In the genomic region with DNA sequence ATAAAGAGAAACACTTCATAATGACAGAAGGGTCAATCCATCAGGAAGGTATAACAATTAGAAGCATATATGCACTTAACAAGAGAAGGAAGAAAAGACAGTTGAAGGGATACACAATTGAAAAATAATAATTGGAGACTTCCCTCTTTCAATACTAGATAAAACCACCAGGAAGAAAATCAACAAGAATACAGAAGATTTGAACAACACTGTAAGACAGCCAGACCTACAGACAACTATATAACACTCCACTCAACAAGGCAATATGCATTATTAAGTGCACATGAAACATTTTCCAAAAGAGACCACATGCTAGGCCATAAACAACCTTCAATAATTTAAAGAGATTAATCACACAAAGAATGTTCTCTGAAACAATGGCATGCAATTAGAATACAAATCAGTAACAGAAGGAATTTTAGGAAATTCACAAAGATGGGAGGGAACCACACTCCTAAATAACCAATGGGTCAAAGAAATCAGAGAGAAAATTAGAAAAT, we compare ENCODE assay signal across 26 cellular contexts. TPM values are rescaled to one million over a fixed set of nuclear protein-coding genes. Genes with fewer than 3 reads are reported as not detected.
A peak's percentile ranks its signal among the peaks of the same experiment; 100 is the strongest.
DNase-seq lines count a peak whose midpoint lies in the region; ATAC-seq, FAIRE-seq and TF ChIP-seq lines count a peak whose summit lies in the region.
"Had no signal": no experiment of that assay in that cellular context is flagged by ENCODE, and none has a peak within 500 bp of the region (broad histone marks: within the 10 kb centered on the region; RNA-seq: fewer than 3 reads in every experiment).

No MANE protein-coding gene starts in this region.

- POLR2A ChIA-PET in endothelial cell of umbilical vein (lab: Charles Lee), result no interaction called here

- H2AFZ ChIP-seq in endothelial cell of umbilical vein (ENCODE audit: low read depth, low read length), result no peak overlapping the region

- H3K27ac Mint-ChIP-seq in activated naive CD4-positive, alpha-beta T cell treated with anti-CD3 and anti-CD28 coated beads, Interleukin-2, amount 50 U/mL, for 24 hours, result peak overlapping the region; percentile 14
- H3K27ac Mint-ChIP-seq in activated naive CD4-positive, alpha-beta T cell treated with anti-CD3 and anti-CD28 coated beads, Interleukin-2, amount 50 U/mL, for 72 hours, result no peak overlapping the region
- H3K27ac Mint-ChIP-seq: H9 had no signal

- H3K27me3 Mint-ChIP-seq in activated naive CD4-positive, alpha-beta T cell treated with anti-CD3 and anti-CD28 coated beads, Interleukin-2, amount 50 U/mL, for 24 hours, result no peaks in the 10 kb centered on the region
- H3K27me3 Mint-ChIP-seq: effector memory CD8-positive, alpha-beta T cell had no signal

- H3K36me3 Mint-ChIP-seq in activated naive CD4-positive, alpha-beta T cell treated with anti-CD3 and anti-CD28 coated beads, Interleukin-2, amount 50 U/mL, for 24 hours, result peaks cover 7% of the 10 kb centered on the region
- H3K36me3 Mint-ChIP-seq in activated naive CD4-positive, alpha-beta T cell treated with anti-CD3 and anti-CD28 coated beads, Interleukin-2, amount 50 U/mL, for 72 hours, result peaks cover 6 to 29% of the 10 kb centered on the region in 2 donors

- peaks cover 47% of the 10 kb centered on the region for H3K4me1 ChIP-seq in endothelial cell of umbilical vein (ENCODE audit: control insufficient read depth, extremely low read depth, insufficient read depth, low read length)
- H3K4me1 ChIP-seq in thoracic aorta (ENCODE audit: control insufficient read depth in 1 of 2, low read depth in 2 of 2), result peaks cover 17 to 50% of the 10 kb centered on the region in 2 donors

- CTCF ChIA-PET in endothelial cell of umbilical vein (lab: Charles Lee), result interaction anchor here (0.6 to 2.0 kb wide), 2 partner anchors 11 to 866 kb away, joined by 3 to 5 read pairs; no protein-coding TSS in a partner anchor

- no peaks in the 10 kb centered on the region for H4K20me1 ChIP-seq in endothelial cell of umbilical vein (replicated peaks; ENCODE audit: control insufficient read depth, extremely low read depth, insufficient read depth, low read length)

- H3K9me3 Mint-ChIP-seq in activated naive CD4-positive, alpha-beta T cell treated with anti-CD3 and anti-CD28 coated beads, Interleukin-2, amount 50 U/mL, for 24 hours, result peaks cover 5% of the 10 kb centered on the region
- peaks cover 4 to 32% of the 10 kb centered on the region in 2 donors for H3K9me3 Mint-ChIP-seq in activated naive CD4-positive, alpha-beta T cell treated with anti-CD3 and anti-CD28 coated beads, Interleukin-2, amount 50 U/mL, for 72 hours
- H3K9me3 Mint-ChIP-seq: effector memory CD8-positive, alpha-beta T cell had no signal

- H3K4me3 ChIP-seq in endothelial cell of umbilical vein (replicated peaks in 1 of 3; ENCODE audit: insufficient read depth in 1 of 3, low read depth in 1 of 3, low read length in 3 of 3) (peak overlapping the region in 1 of 3 experiments; percentile 31), thoracic aorta (peak overlapping the region; percentile 58)
- H3K4me3 ChIP-seq: SJSA1, tibial nerve had no signal

- peak overlapping the region; percentile 28 for H3K9ac ChIP-seq in endothelial cell of umbilical vein (replicated peaks; ENCODE audit: extremely low read depth, insufficient read depth, low read length)

- no peak for ATAC-seq in activated naive CD4-positive, alpha-beta T cell treated with anti-CD3 and anti-CD28 coated beads, Interleukin-2, amount 50 U/mL, for 72 hours
- ATAC-seq in thoracic aorta (ENCODE audit: insufficient number of reproducible peaks, low FRiP score, low read depth), result no peak
- no peak for ATAC-seq in GM21390 (IDR thresholded peaks at IDR 0.05; ENCODE audit: unreplicated experiment)
- ATAC-seq: effector memory CD8-positive, alpha-beta T cell; sciatic nerve had no signal

- no peak for FAIRE-seq in endothelial cell of umbilical vein (lab: Jason Lieb, UNC)
- FAIRE-seq in GM12891 (lab: Jason Lieb, UNC), result no peak

- H3K4me1 Mint-ChIP-seq in activated naive CD4-positive, alpha-beta T cell treated with anti-CD3 and anti-CD28 coated beads, Interleukin-2, amount 50 U/mL, for 24 hours, result peaks cover 39% of the 10 kb centered on the region

- no peak for DNase-seq in activated naive CD4-positive, alpha-beta T cell treated with anti-CD3 and anti-CD28 coated beads, Interleukin-2, amount 50 U/mL, for 72 hours (ENCODE audit: low spot score in 2 of 2)
- DNase-seq in MV-4-11 (lab: John Stamatoyannopoulos, UW) (peak; percentile 12), endothelial cell of umbilical vein (ENCODE audit: low read depth, low spot score) (peak; percentile 30), thoracic aorta (ENCODE audit: low spot score) (no peak), GM12891 (ENCODE audit: insufficient read length, low spot score) (no peak)
- no peak for DNase-seq in stimulated activated naive CD4-positive, alpha-beta T cell (lab: John Stamatoyannopoulos, UW)
- DNase-seq: activated gamma-delta T cell; activated T-cell treated with anti-CD3 and anti-CD28 coated beads for 4 hours; cortex of kidney; effector memory CD8-positive, alpha-beta T cell; erythroblast; glutamatergic neuron; H9; IMR-90; mesendoderm; NCI-H1092; NCI-H1694 treated with DMSO at 0.1 percent for 48 hours; NCI-H446; NCI-H82; RPMI8226; stimulated activated CD4-positive, alpha-beta T cell treated with anti-CD3 and anti-CD28 coated beads, Interleukin-4, amount 100 ng/mL, for 1 hour had no signal

- no TSS peak for BruUV-seq in endothelial cell of umbilical vein (replicated peaks; lab: Mats Ljungman, UMichigan)

- dilution Hi-C loops in endothelial cell of umbilical vein (cut with MboI; ENCODE audit: extremely low pct_ligation_motif_present, low sequenced_read_pairs), result no loop called here

- intact Hi-C loops in endothelial cell of umbilical vein (cut with micrococcal nuclease), result no loop called here

- peak overlapping the region; percentile 82 for H3K4me2 ChIP-seq in endothelial cell of umbilical vein (ENCODE audit: insufficient read depth, low read length)

- H3K27me3 ChIP-seq in endothelial cell of umbilical vein (ENCODE audit: control insufficient read depth in 2 of 2, insufficient read depth in 2 of 2, low read length in 2 of 2) (no peaks in the 10 kb centered on the region), thoracic aorta (replicated peaks; ENCODE audit: insufficient read depth) (no peaks in the 10 kb centered on the region)
- H3K27me3 ChIP-seq: SJSA1, tibial nerve had no signal

- H3K9me1 ChIP-seq in endothelial cell of umbilical vein (replicated peaks; ENCODE audit: control insufficient read depth, extremely low read depth, insufficient read depth, low read length), result no peaks in the 10 kb centered on the region

- H3K79me2 ChIP-seq in endothelial cell of umbilical vein (ENCODE audit: control insufficient read depth, insufficient read depth, low read length), result peaks cover 29% of the 10 kb centered on the region

- H3K9me3 ChIP-seq in endothelial cell of umbilical vein (replicated peaks; ENCODE audit: control insufficient read depth, insufficient read depth, low read length), result no peaks in the 10 kb centered on the region
- H3K9me3 ChIP-seq in thoracic aorta, result no peaks in the 10 kb centered on the region
- H3K9me3 ChIP-seq: SJSA1 had no signal

- H3K4me3 Mint-ChIP-seq in activated naive CD4-positive, alpha-beta T cell treated with anti-CD3 and anti-CD28 coated beads, Interleukin-2, amount 50 U/mL, for 24 hours, result no peak overlapping the region
- H3K4me3 Mint-ChIP-seq: H9 had no signal

- H3K36me3 ChIP-seq in endothelial cell of umbilical vein (ENCODE audit: control insufficient read depth in 2 of 2, extremely low read depth in 1 of 2, insufficient read depth in 2 of 2, low read length in 2 of 2), result peaks cover 0 to 2% of the 10 kb centered on the region in 2 experiments
- no peaks in the 10 kb centered on the region for H3K36me3 ChIP-seq in thoracic aorta
- H3K36me3 ChIP-seq: SJSA1 had no signal

- H3K27ac ChIP-seq in endothelial cell of umbilical vein (ENCODE audit: insufficient read depth, low read depth, low read length) (peak overlapping the region; percentile 57), thoracic aorta (no peak overlapping the region)
- H3K27ac ChIP-seq: SJSA1, tibial nerve had no signal

- TF ChIP-seq POLR2A in endothelial cell of umbilical vein (IDR thresholded peaks at IDR 0.05; ENCODE audit: low read depth, low read length), result no peak
- TF ChIP-seq POLR2A in GM12891 (IDR thresholded peaks at IDR 0.05; ENCODE audit: low read depth, low read length), result no peak

- TF ChIP-seq CTCF in endothelial cell of umbilical vein (IDR thresholded peaks at IDR 0.05; ENCODE audit: extremely low read depth in 1 of 2, insufficient read depth in 1 of 2, low read depth in 1 of 2, low read length in 2 of 2) (no peak), thoracic aorta (IDR thresholded peaks at IDR 0.05) (no peak)

TF ChIP-seq in endothelial cell of umbilical vein, 7 proteins besides CTCF, POLR2A, EP300 and RAD21:
- TF ChIP-seq JUN (IDR thresholded peaks at IDR 0.05; ENCODE audit: borderline replicate concordance, insufficient read depth, insufficient read length, low read depth) (no peak), EZH2 (IDR thresholded peaks at IDR 0.05; ENCODE audit: borderline replicate concordance, low read depth, low read length, severe bottlenecking) (no peak)

TF ChIP-seq in GM12891, 5 proteins besides CTCF, POLR2A, EP300 and RAD21:
- TF ChIP-seq POLR2AphosphoS5 (IDR thresholded peaks at IDR 0.05; ENCODE audit: low read depth, low read length), result no peak
- TF ChIP-seq POU2F2 (IDR thresholded peaks at IDR 0.05; ENCODE audit: low read depth, low read length), result no peak
- TF ChIP-seq PAX5 (IDR thresholded peaks at IDR 0.05; ENCODE audit: insufficient read depth, low read length, severe bottlenecking), result no peak
- no peak for TF ChIP-seq SPI1 (IDR thresholded peaks at IDR 0.05; ENCODE audit: low read depth, low read length)
- no peak for TF ChIP-seq TAF1 (IDR thresholded peaks at IDR 0.05; ENCODE audit: low read depth, low read length)
TF ChIP-seq in GM12891: peak in this region for 0.

RNA-seq across cellular contexts. Expression of a gene that starts 35.1 kb away (rescaled TPM):
- total RNA-seq in activated naive CD4-positive, alpha-beta T cell treated with anti-CD3 and anti-CD28 coated beads, Interleukin-2, amount 50 U/mL, for 72 hours, result 1 to 10 TPM; 3.7 to 4.2 TPM
- 11.2 and 15.1 TPM in 2 replicates for total RNA-seq in endothelial cell of umbilical vein
- 7.2 and 7.5 TPM in 2 replicates for polyA plus RNA-seq in endothelial cell of umbilical vein
- polyA plus RNA-seq in endothelial cell of umbilical vein (2011; cell fraction: cytosol; rRNA removed), result 8.9 and 9.4 TPM in 2 replicates
- polyA plus RNA-seq in endothelial cell of umbilical vein (2011; cell fraction: nucleus; rRNA removed), result 16.9 and 17.5 TPM in 2 replicates
- polyA plus RNA-seq in endothelial cell of umbilical vein (2012), result 8.6 and 12.8 TPM in 2 replicates
- polyA minus RNA-seq in endothelial cell of umbilical vein, result 15.2 and 17.3 TPM in 2 replicates
- polyA minus RNA-seq in endothelial cell of umbilical vein (2011; cell fraction: cytosol; rRNA and poly(A)+ RNA removed), result 1.1 TPM
- 13.2 and 19.9 TPM in 2 replicates for polyA minus RNA-seq in endothelial cell of umbilical vein (2011; cell fraction: nucleus; rRNA and poly(A)+ RNA removed)
- 10 to 100 TPM; 10.6 to 14.5 TPM for total RNA-seq in thoracic aorta
- 0.77 TPM for polyA plus RNA-seq in GM12891 (2012; ENCODE audit: low read depth, missing spikeins)

Comparison
In these comparisons a context has a peak if more than half of its experiments do, and no peak if none do; other contexts are left out.
1. DNase-seq: peak in MV-4-11 (single experiment) and endothelial cell of umbilical vein (single experiment); none in activated naive CD4-positive, alpha-beta T cell treated with anti-CD3 and anti-CD28 coated beads, Interleukin-2, amount 50 U/mL, for 72 hours (0 of 2), thoracic aorta (single experiment), stimulated activated naive CD4-positive, alpha-beta T cell (0 of 6) and GM12891 (single experiment).